In the genomic region with DNA sequence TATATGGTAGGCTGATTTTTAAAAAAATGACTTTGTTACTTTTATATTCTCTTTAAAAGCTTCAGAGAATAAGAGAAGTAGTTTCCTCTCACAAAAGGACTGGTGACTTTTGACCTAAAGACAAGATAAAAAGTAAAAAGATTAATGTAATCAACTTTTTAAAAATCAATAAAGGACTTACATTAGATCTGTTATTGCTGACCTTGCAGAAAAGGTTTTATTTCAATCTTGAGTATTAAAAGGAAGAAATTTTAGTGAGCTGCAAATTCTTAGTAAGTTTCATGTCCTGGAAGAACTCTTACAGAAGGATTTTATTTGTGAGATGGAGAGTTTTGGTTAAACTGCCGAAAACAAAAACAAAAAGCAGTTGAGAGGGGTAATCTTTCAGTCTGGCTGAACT, we compare ENCODE assay signal across 27 cellular contexts. TPM values are rescaled to one million over a fixed set of nuclear protein-coding genes. Genes with fewer than 3 reads are reported as not detected.
DNase-seq lines count a peak whose midpoint lies in the region; ATAC-seq, FAIRE-seq and TF ChIP-seq lines count a peak whose summit lies in the region.
"Had no signal": no experiment of that assay in that cellular context is flagged by ENCODE, and none has a peak within 500 bp of the region (broad histone marks: within the 10 kb centered on the region; RNA-seq: fewer than 3 reads in every experiment).

No MANE protein-coding gene starts in this region.

- no TSS peak for BruUV-seq in IMR-90 (replicated peaks; lab: Mats Ljungman, UMichigan)

- no peak overlapping the region for H3K4ac ChIP-seq in IMR-90 (ENCODE audit: low read depth, low read length)
- no peak overlapping the region for H3K4ac ChIP-seq in H1 (replicated peaks; ENCODE audit: insufficient read length, low read depth, low read length)

- H3K14ac ChIP-seq in IMR-90 (replicated peaks; ENCODE audit: low read depth, low read length) (no peak overlapping the region), H1 (ENCODE audit: insufficient read length) (no peak overlapping the region)

- no peak overlapping the region for H4K5ac ChIP-seq in IMR-90 (ENCODE audit: low read depth, low read length)
- no peak overlapping the region for H4K5ac ChIP-seq in H1 (ENCODE audit: insufficient read length, low read depth, low read length)

- H4K91ac ChIP-seq in IMR-90 (ENCODE audit: insufficient read depth, low read depth, low read length), result no peak overlapping the region
- H4K91ac ChIP-seq in H1 (replicated peaks; ENCODE audit: insufficient read length, low read length), result no peak overlapping the region

- no peaks in the 10 kb centered on the region for H4K20me1 ChIP-seq in IMR-90 (ENCODE audit: insufficient read depth, low read length)
- H4K20me1 ChIP-seq in H1 (replicated peaks in 1 of 2; ENCODE audit: control insufficient read depth in 1 of 2, insufficient read depth in 2 of 2, low read length in 2 of 2), result peaks cover 0 to 6% of the 10 kb centered on the region in 2 experiments
- H4K20me1 ChIP-seq: BLaER1 had no signal

- no peak overlapping the region for H3K23ac ChIP-seq in IMR-90 (ENCODE audit: low read depth, low read length)
- no peak overlapping the region for H3K23ac ChIP-seq in H1 (ENCODE audit: insufficient read length)

- CTCF ChIA-PET in A549 (lab: Yijun Ruan, JAX), result interaction anchor here (0.7 to 8.4 kb wide), 6 partner anchors 15 to 315 kb away, joined by 3 to 89 read pairs (median 7); no protein-coding TSS in a partner anchor
- CTCF ChIA-PET in IMR-90 (lab: Yijun Ruan, JAX), result interaction anchor here (0.6 to 4.7 kb wide), 5 partner anchors 11 to 316 kb away, joined by 3 to 39 read pairs (median 4); no protein-coding TSS in a partner anchor
- CTCF ChIA-PET in H1 (lab: Charles Lee; ENCODE audit: partially characterized antibody), result interaction anchor here (0.6 to 4.1 kb wide), 6 partner anchors 14 to 593 kb away, joined by 3 to 26 read pairs (median 12); no protein-coding TSS in a partner anchor

- no peak for ATAC-seq in A549
- no peak for ATAC-seq in IMR-90 (ENCODE audit: low read depth)
- ATAC-seq: GM12878 had no signal

- DNase-seq in A549 (ENCODE audit: low read depth in 1 of 2, low spot score in 1 of 2) (no peak), IMR-90 (no peak), H1 (ENCODE audit: low read depth in 1 of 2, low spot score in 2 of 2) (no peak), NCI-H526 treated with DMSO at 0.1 percent for 48 hours (lab: John Stamatoyannopoulos, UW) (no peak), kidney tubule cell (ENCODE audit: low spot score) (no peak), RPMI8226 (no peak)
- DNase-seq: 8988T; ACHN; BE2C; C1 segment of cervical spinal cord; CD4-positive, alpha-beta memory T cell; CD4-positive, CD25-positive, alpha-beta regulatory T cell; CD8-positive, alpha-beta memory T cell; COR-L47; DMS 273 treated with DMSO at 0.1 percent for 48 hours; DMS153; DMS53; DMS79; DND-41; EL; GDM1 had no signal

- H4K8ac ChIP-seq in IMR-90 (ENCODE audit: low read depth in 2 of 2, low read length in 2 of 2) (no peak overlapping the region), H1 (ENCODE audit: extremely low read depth, insufficient read depth, low read length) (no peak overlapping the region)

- H3K9ac ChIP-seq in IMR-90 (ENCODE audit: low read depth, low read length) (no peak overlapping the region), H1 (replicated peaks in 1 of 4; ENCODE audit: extremely low read depth in 1 of 4, low read depth in 3 of 4, low read length in 3 of 4) (no peak overlapping the region)
- H3K9ac ChIP-seq: BLaER1 had no signal

- H3K4me3 ChIP-seq in A549 (no peak overlapping the region), IMR-90 (ENCODE audit: insufficient read depth, low read depth, low read length) (no peak overlapping the region), H1 (ENCODE audit: extremely low read depth in 1 of 4, insufficient read depth in 2 of 4, low read depth in 3 of 4, low read length in 4 of 4) (no peak overlapping the region)
- H3K4me3 ChIP-seq: BLaER1, GM12878 had no signal

- H2BK15ac ChIP-seq in IMR-90 (ENCODE audit: low read depth, low read length) (no peak overlapping the region), H1 (ENCODE audit: low read length) (no peak overlapping the region)

- H2AFZ ChIP-seq in IMR-90 (replicated peaks; ENCODE audit: low read length, poor library complexity) (no peak overlapping the region), H1 (ENCODE audit: low read length) (no peak overlapping the region)

- intact Hi-C loops in IMR-90 (cut with micrococcal nuclease), result no loop called here

- in situ Hi-C loops in IMR-90 (cut with MboI; ENCODE audit: low sequenced_read_pairs), result loop anchor here (5.0 kb wide), 1 partner anchor 196 kb away; no protein-coding TSS in a partner anchor

- peaks cover 15% of the 10 kb centered on the region for H3K23me2 ChIP-seq in H1 (ENCODE audit: low read depth, low read length)

- no peak overlapping the region for H2BK120ac ChIP-seq in IMR-90 (ENCODE audit: low read depth, low read length)
- H2BK120ac ChIP-seq in H1 (replicated peaks; ENCODE audit: low read depth, low read length), result no peak overlapping the region

- FAIRE-seq in A549 (lab: Jason Lieb, UNC) (no peak), H1 (lab: Jason Lieb, UNC) (no peak)
- FAIRE-seq: GM12878, GM12892, GM18507 had no signal

- TF ChIP-seq CTCF in A549 (IDR thresholded peaks at IDR 0.05), result no peak
- no peak for TF ChIP-seq CTCF in IMR-90 (conservative IDR thresholded peaks at IDR 0.05; ENCODE audit: low read depth, low read length)
- TF ChIP-seq CTCF in H1 (IDR thresholded peaks at IDR 0.05; ENCODE audit: control extremely low read depth in 1 of 3, insufficient read depth in 1 of 3, low read depth in 1 of 3, low read length in 3 of 3), result no peak

- no peak overlapping the region for H2AK5ac ChIP-seq in IMR-90 (ENCODE audit: low read depth, low read length)
- H2AK5ac ChIP-seq in H1 (ENCODE audit: low read depth, low read length), result no peak overlapping the region

- POLR2A ChIA-PET in A549 (lab: Yijun Ruan, JAX) (no interaction called here), IMR-90 (lab: Charles Lee; ENCODE audit: unreplicated experiment) (no interaction called here), H1 (lab: Charles Lee; ENCODE audit: partially characterized antibody) (no interaction called here)

- dilution Hi-C loops in IMR-90 (cut with HindIII; ENCODE audit: low sequenced_read_pairs, unreplicated experiment), result loop anchor here (25.0 kb wide), 1 partner anchor 186 kb away; no protein-coding TSS in a partner anchor

- TF ChIP-seq RAD21 in A549 (conservative IDR thresholded peaks at IDR 0.05 in 1 of 2, IDR thresholded peaks at IDR 0.05 in 1 of 2) (no peak), IMR-90 (IDR thresholded peaks at IDR 0.05; ENCODE audit: low read length) (no peak), H1 (IDR thresholded peaks at IDR 0.05 in 1 of 2, conservative IDR thresholded peaks at IDR 0.05 in 1 of 2; ENCODE audit: low read depth in 2 of 2, low read length in 2 of 2) (no peak)

- H3K4me2 ChIP-seq in A549 (no peak overlapping the region), IMR-90 (ENCODE audit: low read depth, low read length) (no peak overlapping the region), H1 (ENCODE audit: insufficient read depth in 1 of 2, low read depth in 2 of 2, low read length in 2 of 2) (no peak overlapping the region)
- H3K4me2 ChIP-seq: BLaER1 had no signal

- H3K4me1 ChIP-seq in A549 (peaks cover 15% of the 10 kb centered on the region; the same call in 1 of the 3 replicates), IMR-90 (ENCODE audit: control insufficient read depth, insufficient read depth, low read length) (peaks cover 1% of the 10 kb centered on the region), H1 (replicated peaks in 1 of 4; ENCODE audit: control insufficient read depth in 3 of 4, insufficient read depth in 4 of 4, low read length in 3 of 4) (peaks cover 3 to 12% (median 6%) of the 10 kb centered on the region in 4 experiments)
- H3K4me1 ChIP-seq: BE2C had no signal

- peaks cover 0 to 5% of the 10 kb centered on the region in 2 experiments; a peak in 1 of 4 replicates for H3K79me1 ChIP-seq in IMR-90 (ENCODE audit: low read depth in 1 of 2, low read length in 2 of 2)
- peaks cover 4% of the 10 kb centered on the region; the same call in 1 of the 2 replicates for H3K79me1 ChIP-seq in H1 (ENCODE audit: low read depth, low read length)

- H3K27ac ChIP-seq in A549 (no peak overlapping the region), IMR-90 (ENCODE audit: insufficient read depth, low read length) (no peak overlapping the region), H1 (ENCODE audit: low read depth, low read length) (no peak overlapping the region)
- H3K27ac ChIP-seq: BLaER1 had no signal

- no peaks in the 10 kb centered on the region; the same call in 1 of the 2 replicates for H3K9me1 ChIP-seq in IMR-90 (ENCODE audit: insufficient read depth, low read length)

- no peak overlapping the region for H3K18ac ChIP-seq in IMR-90 (ENCODE audit: low read depth, low read length)
- H3K18ac ChIP-seq in H1 (ENCODE audit: extremely low read depth, low read length), result no peak overlapping the region

- H3K36me3 ChIP-seq in IMR-90 (ENCODE audit: control insufficient read depth, insufficient read depth, low read length) (no peaks in the 10 kb centered on the region), H1 (ENCODE audit: control insufficient read depth in 2 of 4, insufficient read depth in 4 of 4, low read length in 3 of 4) (no peaks in the 10 kb centered on the region)
- H3K36me3 ChIP-seq: BE2C, BLaER1 had no signal

- H3K27me3 ChIP-seq in IMR-90 (ENCODE audit: control insufficient read depth, insufficient read depth, low read length), result peaks cover 9% of the 10 kb centered on the region
- H3K27me3 ChIP-seq in H1 (replicated peaks in 1 of 4; ENCODE audit: control insufficient read depth in 3 of 4, extremely low read depth in 1 of 4, insufficient read depth in 3 of 4, low read length in 3 of 4), result peaks cover 0 to 14% (median 9%) of the 10 kb centered on the region in 4 experiments; a peak in 4 of 7 replicates

- H2BK12ac ChIP-seq in H1 (ENCODE audit: low read depth, low read length), result no peak overlapping the region

- H2AK9ac ChIP-seq in IMR-90 (replicated peaks; ENCODE audit: low read depth, low read length, poor library complexity), result no peak overlapping the region

- 37% methylated on average over 1 of the region's 1 CpG for WGBS in A549 (ENCODE audit: missing lambda C conversion rate)
- no CpG with 5 or more reads among the region's 1 CpG for WGBS in IMR-90 (ENCODE audit: extremely low coverage in 2 of 2, insufficient read length in 1 of 2), 2 experiments
- WGBS in H1 (ENCODE audit: extremely low coverage in 1 of 2, insufficient coverage in 1 of 2, insufficient read length in 1 of 2, insufficient replicate concordance in 2 of 2, low coverage in 1 of 2, low lambda C conversion rate in 2 of 2, missing lambda C conversion rate in 1 of 2), 2 experiments, result 48% methylated on average over 1 of the region's 1 CpG; no CpG with 5 or more reads in 1 of the 2 experiments

- H3K56ac ChIP-seq in IMR-90 (ENCODE audit: extremely low read depth, insufficient read depth, low read length) (no peak overlapping the region), H1 (replicated peaks; ENCODE audit: insufficient read length, low read depth, low read length) (no peak overlapping the region)

- H2BK20ac ChIP-seq in IMR-90 (ENCODE audit: low read depth, low read length) (no peak overlapping the region), H1 (ENCODE audit: low read length) (no peak overlapping the region)

- TF ChIP-seq POLR2A in A549 (IDR thresholded peaks at IDR 0.05; ENCODE audit: low read length), result no peak
- TF ChIP-seq POLR2A in IMR-90 (IDR thresholded peaks at IDR 0.05; ENCODE audit: low read depth, low read length), result no peak
- no peak for TF ChIP-seq POLR2A in H1 (IDR thresholded peaks at IDR 0.05; ENCODE audit: control extremely low read depth in 1 of 2, low read depth in 2 of 2, low read length in 2 of 2)

- H3K79me2 ChIP-seq in H1 (ENCODE audit: control insufficient read depth in 1 of 2, insufficient read depth in 2 of 2, low read length in 2 of 2), result peaks cover 0 to 17% of the 10 kb centered on the region in 2 experiments; a peak in 2 of 4 replicates

- TF ChIP-seq EP300 in A549 (IDR thresholded peaks at IDR 0.05) (no peak), H1 (IDR thresholded peaks at IDR 0.05; ENCODE audit: borderline replicate concordance in 1 of 2, low read depth in 2 of 2, low read length in 2 of 2) (no peak)

- no peaks in the 10 kb centered on the region for H3K9me3 ChIP-seq in A549
- no peaks in the 10 kb centered on the region for H3K9me3 ChIP-seq in IMR-90 (ENCODE audit: control insufficient read depth, insufficient read depth, low read length)
- no peaks in the 10 kb centered on the region for H3K9me3 ChIP-seq in H1 (ENCODE audit: insufficient read depth in 2 of 2, low read depth in 1 of 2, low read length in 1 of 2)
- H3K9me3 ChIP-seq: BE2C, BLaER1 had no signal

- no peak overlapping the region for H2BK5ac ChIP-seq in IMR-90 (ENCODE audit: low read depth, low read length, poor library complexity, severe bottlenecking)
- H2BK5ac ChIP-seq in H1 (ENCODE audit: low read depth, low read length), result no peak overlapping the region

RNA-seq across cellular contexts. Expression of a gene that starts 2.2 kb away (rescaled TPM):
- 5.0 and 6.5 TPM in 2 replicates for polyA plus RNA-seq in A549 (2011; rRNA removed)
- polyA plus RNA-seq in A549 (2012; cell fraction: cytosol; rRNA removed), result 1.2 and 1.8 TPM in 2 replicates
- 1.2 and 1.3 TPM in 2 replicates for polyA plus RNA-seq in A549 (2012; cell fraction: nucleus; rRNA removed)
- polyA plus RNA-seq in A549 (2017; fragmentation: RNase III; extraction: RNeasy Plus Mini Kit Qiagen cat#74134 plus additional on column Dnase treatment), result 1.0 to 1.3 TPM (median 1.3 TPM) in 3 replicates
- 8.7 and 11.9 TPM in 2 replicates for polyA minus RNA-seq in A549 (2011; rRNA and poly(A)+ RNA removed)
- total RNA-seq in IMR-90 (2012; rRNA removed), result 1.9 and 2.3 TPM in 2 replicates
- 1.4 and 1.7 TPM in 2 replicates for polyA plus RNA-seq in IMR-90 (2012; rRNA removed)
- 0.63 and 1.1 TPM in 2 replicates for polyA plus RNA-seq in IMR-90 (2012; cell fraction: cytosol; rRNA removed)
- polyA plus RNA-seq in IMR-90 (2012; cell fraction: nucleus; rRNA removed; ENCODE audit: low replicate concordance), result 0.94 and 1.6 TPM in 2 replicates
- 9.2 and 9.6 TPM in 2 replicates for total RNA-seq in H1 (2021; fragmentation: NEBNext Ultra II Directional; extraction: Animal tissue kit (Norgen Biotek cat#: 25700))
- polyA plus RNA-seq in H1 (2011; rRNA removed), result 3.6 and 3.9 TPM in 2 replicates
- 3.8 TPM for polyA plus RNA-seq in H1 (2011; cell fraction: cytosol; rRNA removed)
- 6.1 TPM for polyA plus RNA-seq in H1 (2011; cell fraction: nucleus; rRNA removed)
- polyA plus RNA-seq in H1 (2012, experiment 1 of 2), result 3.0 to 5.0 TPM (median 4.0 TPM) in 4 replicates
- 1.3 TPM for polyA plus RNA-seq in H1 (2012, experiment 2 of 2)
- polyA plus RNA-seq in H1 (2013, experiment 1 of 2), result 3.9 TPM
- polyA plus RNA-seq in H1 (2013, experiment 2 of 2), result 4.0 TPM
- polyA minus RNA-seq in H1 (2011; rRNA and poly(A)+ RNA removed), result 18.0 and 18.8 TPM in 2 replicates
- 5.4 TPM for polyA minus RNA-seq in H1 (2011; cell fraction: cytosol; rRNA and poly(A)+ RNA removed)
- polyA minus RNA-seq in H1 (2011; cell fraction: nucleus; rRNA and poly(A)+ RNA removed), result 14.6 TPM
- total RNA-seq: CD8-positive, alpha-beta memory T cell; G401 had no signal
- polyA plus RNA-seq: CD14-positive monocyte; CD8-positive, alpha-beta memory T cell had no signal
